ENCODE assay signal across 13 cellular contexts in genomic region chr3:119630119-119630518, GRCh38. TPM values are rescaled to one million over a fixed set of nuclear protein-coding genes. Genes with fewer than 3 reads are reported as not detected.
DNase-seq lines count a peak whose midpoint lies in the region; ATAC-seq and TF ChIP-seq lines count a peak whose summit lies in the region.
"Had no signal": no experiment of that assay in that cellular context is flagged by ENCODE, and none has a peak within 500 bp of the region (broad histone marks: within the 10 kb centered on the region; RNA-seq: fewer than 3 reads in every experiment).

No MANE protein-coding gene starts in this region.

- H3K4me2 ChIP-seq in IMR-90 (ENCODE audit: low read depth, low read length) = peak overlapping the region; percentile 21; the same call in 1 of the 2 replicates

- H2AFZ ChIP-seq in IMR-90 (replicated peaks; ENCODE audit: low read length, poor library complexity) = peak overlapping the region; percentile 71

- POLR2A ChIA-PET in AG04450 (lab: Yijun Ruan, JAX) (no interaction called here), IMR-90 (lab: Charles Lee; ENCODE audit: unreplicated experiment) (no interaction called here)

- peak overlapping the region; percentile 84 for H2BK120ac ChIP-seq in IMR-90 (ENCODE audit: low read depth, low read length)

- intact Hi-C loops in IMR-90 (cut with micrococcal nuclease) (no loop called here), esophagus squamous epithelium (cut with DNase I) (no loop called here), psoas muscle (cut with DNase I) (loop anchor here in 1 of 2 donors (2.0 kb wide), 1 partner anchor 31 kb away; no protein-coding TSS in a partner anchor)

- H3K4ac ChIP-seq in IMR-90 (ENCODE audit: low read depth, low read length) = peak overlapping the region; percentile 90

- no peak overlapping the region for H3K23ac ChIP-seq in IMR-90 (ENCODE audit: low read depth, low read length)

- H3K79me1 ChIP-seq in IMR-90 (ENCODE audit: low read depth in 1 of 2, low read length in 2 of 2) = no peaks in the 10 kb centered on the region

- DNase-seq in AG04450 (ENCODE audit: low read depth, low spot score) (no peak), IMR-90 (no peak), esophagus squamous epithelium (lab: John Stamatoyannopoulos, UW) (no peak), psoas muscle (no peak), H7 (no peak), NCI-H748 treated with DMSO at 0.1 percent for 48 hours (lab: John Stamatoyannopoulos, UW) (no peak), DMS153 treated with DMSO at 0.1 percent for 48 hours (lab: John Stamatoyannopoulos, UW; ENCODE audit: unreplicated experiment) (no peak), ureter (ENCODE audit: low spot score) (no peak)
- DNase-seq: colonic mucosa; naive thymus-derived CD8-positive, alpha-beta T cell; NCI-H1105; NCI-H524; SJCRH30 had no signal

- WGBS in IMR-90 (ENCODE audit: extremely low coverage in 2 of 2, insufficient read length in 1 of 2), 2 experiments = 100% methylated on average over 1 of the region's 3 CpGs; no CpG with 5 or more reads in 1 of the 2 experiments
- WGBS in esophagus squamous epithelium, 2 donors = 56 to 89% methylated on average over 1 to 3 of the region's 3 CpGs
- 78 to 88% (median 78%) methylated on average over 3 of the region's 3 CpGs for WGBS in psoas muscle, 3 donors

- H4K8ac ChIP-seq in IMR-90 (ENCODE audit: low read depth in 2 of 2, low read length in 2 of 2) = peak overlapping the region; percentile 22 to 80; a peak in 3 of 4 replicates

- in situ Hi-C loops in IMR-90 (cut with MboI; ENCODE audit: low sequenced_read_pairs) = no loop called here

- H3K27ac ChIP-seq in AG04450 (ENCODE audit: low read depth, low read length) (peak overlapping the region; percentile 71), IMR-90 (ENCODE audit: insufficient read depth, low read length) (peak overlapping the region; percentile 65), esophagus squamous epithelium (peak overlapping the region in 3 of 4 donors; percentile 45 to 80 (median 58)), psoas muscle (peak overlapping the region; percentile 93)
- H3K27ac ChIP-seq: SJCRH30 had no signal

- TF ChIP-seq CTCF in AG04450 (IDR thresholded peaks at IDR 0.05; ENCODE audit: low read depth, low read length) = no peak
- no peak for TF ChIP-seq CTCF in IMR-90 (conservative IDR thresholded peaks at IDR 0.05; ENCODE audit: low read depth, low read length)
- TF ChIP-seq CTCF in esophagus squamous epithelium (IDR thresholded peaks at IDR 0.05) = no peak
- no peak for TF ChIP-seq CTCF in psoas muscle (IDR thresholded peaks at IDR 0.05)

- dilution Hi-C loops in IMR-90 (cut with HindIII; ENCODE audit: low sequenced_read_pairs, unreplicated experiment) = no loop called here

- H4K5ac ChIP-seq in IMR-90 (ENCODE audit: low read depth, low read length) = peak overlapping the region; percentile 90

- TF ChIP-seq RAD21 in IMR-90 (IDR thresholded peaks at IDR 0.05; ENCODE audit: low read length) = no peak

- BruUV-seq in IMR-90 (replicated peaks; lab: Mats Ljungman, UMichigan) = no TSS peak

- no peaks in the 10 kb centered on the region for H3K36me3 ChIP-seq in IMR-90 (ENCODE audit: control insufficient read depth, insufficient read depth, low read length)
- H3K36me3 ChIP-seq in esophagus squamous epithelium = no peaks in the 10 kb centered on the region
- H3K36me3 ChIP-seq in psoas muscle (ENCODE audit: insufficient read depth in 1 of 2, low read depth in 1 of 2) = no peaks in the 10 kb centered on the region
- H3K36me3 ChIP-seq in H7 (replicated peaks; ENCODE audit: control insufficient read depth, insufficient read depth, low read length) = no peaks in the 10 kb centered on the region
- H3K36me3 ChIP-seq: colonic mucosa, SJCRH30 had no signal

- no peaks in the 10 kb centered on the region for H4K20me1 ChIP-seq in IMR-90 (ENCODE audit: insufficient read depth, low read length)

- peaks cover 13% of the 10 kb centered on the region for H3K27me3 ChIP-seq in AG04450 (ENCODE audit: control insufficient read depth, insufficient read depth, low read length)
- peaks cover 4% of the 10 kb centered on the region; the same call in 1 of the 2 replicates for H3K27me3 ChIP-seq in IMR-90 (ENCODE audit: control insufficient read depth, insufficient read depth, low read length)
- H3K27me3 ChIP-seq in esophagus squamous epithelium = no peaks in the 10 kb centered on the region
- H3K27me3 ChIP-seq in psoas muscle (ENCODE audit: insufficient read depth in 3 of 3, low read length in 2 of 3) = no peaks in the 10 kb centered on the region
- H3K27me3 ChIP-seq in H7 (ENCODE audit: control insufficient read depth, insufficient read depth, low read length) = no peaks in the 10 kb centered on the region
- H3K27me3 ChIP-seq: colonic mucosa, SJCRH30 had no signal

- CTCF ChIA-PET in AG04450 (lab: Charles Lee) = interaction anchor here (0.6 kb wide), 1 partner anchor 38 kb away, joined by 3 read pairs; no protein-coding TSS in a partner anchor
- CTCF ChIA-PET in IMR-90 (lab: Yijun Ruan, JAX) = interaction anchor here (0.6 kb wide), 1 partner anchor 22 kb away, joined by 3 read pairs; no protein-coding TSS in a partner anchor

- no peaks in the 10 kb centered on the region; the same call in 1 of the 2 replicates for H3K9me1 ChIP-seq in IMR-90 (ENCODE audit: insufficient read depth, low read length)

- H3K9me3 ChIP-seq in AG04450 (ENCODE audit: control insufficient read depth, insufficient read depth, low read length) = no peaks in the 10 kb centered on the region
- H3K9me3 ChIP-seq in IMR-90 (ENCODE audit: control insufficient read depth, insufficient read depth, low read length) = no peaks in the 10 kb centered on the region
- H3K9me3 ChIP-seq in esophagus squamous epithelium = no peaks in the 10 kb centered on the region
- H3K9me3 ChIP-seq in psoas muscle = no peaks in the 10 kb centered on the region
- H3K9me3 ChIP-seq: colonic mucosa, SJCRH30 had no signal

- ATAC-seq in IMR-90 (ENCODE audit: low read depth) (peak; percentile 30), psoas muscle (peak; percentile 10 to 31 (median 26))
- ATAC-seq: naive thymus-derived CD8-positive, alpha-beta T cell had no signal

- peak overlapping the region; percentile 62 for H2AK9ac ChIP-seq in IMR-90 (replicated peaks; ENCODE audit: low read depth, low read length, poor library complexity)

- no peak overlapping the region for H2BK5ac ChIP-seq in IMR-90 (ENCODE audit: low read depth, low read length, poor library complexity, severe bottlenecking)

- peak overlapping the region; percentile 78; the same call in 1 of the 2 replicates for H3K18ac ChIP-seq in IMR-90 (ENCODE audit: low read depth, low read length)

- H4K91ac ChIP-seq in IMR-90 (ENCODE audit: insufficient read depth, low read depth, low read length) = peak overlapping the region; percentile 73

- H2BK20ac ChIP-seq in IMR-90 (ENCODE audit: low read depth, low read length) = peak overlapping the region; percentile 65

- H3K4me1 ChIP-seq in IMR-90 (ENCODE audit: control insufficient read depth, insufficient read depth, low read length) (peaks cover 10% of the 10 kb centered on the region), esophagus squamous epithelium (peaks cover 0 to 41% (median 22%) of the 10 kb centered on the region in 3 donors), psoas muscle (peaks cover 62% of the 10 kb centered on the region)
- H3K4me1 ChIP-seq: colonic mucosa had no signal

- TF ChIP-seq POLR2A in IMR-90 (IDR thresholded peaks at IDR 0.05; ENCODE audit: low read depth, low read length) (no peak), esophagus squamous epithelium (IDR thresholded peaks at IDR 0.05) (no peak)

- peak overlapping the region; percentile 85 for H3K14ac ChIP-seq in IMR-90 (replicated peaks; ENCODE audit: low read depth, low read length)

- no peak overlapping the region; the same call in 2 of the 3 replicates for H2BK15ac ChIP-seq in IMR-90 (ENCODE audit: low read depth, low read length)

- no peak overlapping the region for H2AK5ac ChIP-seq in IMR-90 (ENCODE audit: low read depth, low read length)

- H3K4me3 ChIP-seq in AG04450 (ENCODE audit: low read depth, low read length) = no peak overlapping the region
- H3K4me3 ChIP-seq in IMR-90 (ENCODE audit: insufficient read depth, low read depth, low read length) = no peak overlapping the region
- no peak overlapping the region for H3K4me3 ChIP-seq in esophagus squamous epithelium
- H3K4me3 ChIP-seq in psoas muscle = peak overlapping the region; percentile 10
- H3K4me3 ChIP-seq in H7 (ENCODE audit: insufficient read depth, low read depth, low read length) = no peak overlapping the region
- H3K4me3 ChIP-seq: colonic mucosa, SJCRH30 had no signal

- no peak overlapping the region for H3K56ac ChIP-seq in IMR-90 (ENCODE audit: extremely low read depth, insufficient read depth, low read length)

- H3K9ac ChIP-seq in IMR-90 (ENCODE audit: low read depth, low read length) = peak overlapping the region; percentile 48; the same call in 1 of the 2 replicates

RNA-seq across cellular contexts. Expression of gene POPDC2, which starts 30.3 kb away (rescaled TPM):
- polyA plus RNA-seq in AG04450 (2011; rRNA removed) (0.38 and 0.43 TPM in 2 replicates), IMR-90 (2012; rRNA removed) (0.29 and 0.32 TPM in 2 replicates), psoas muscle (100 to 1,000 TPM in 1 of 3 donors, 10 to 100 TPM in 2; 30.7 to 140 (median 75.8) TPM)
- polyA minus RNA-seq in AG04450 (2011; rRNA and poly(A)+ RNA removed) = 0.48 and 0.55 TPM in 2 replicates
- total RNA-seq in IMR-90 (2012; rRNA removed) (under 0.01 TPM in 2 replicates), esophagus squamous epithelium (1 to 10 TPM in 1 of 4 donors, under 1 TPM in 2, not detected in 1; 0.18 to 3.8 (median 0.91) TPM), psoas muscle (100 to 1,000 TPM; 103 to 205 (median 149) TPM), ureter (13.9 TPM)
- 0.05 and 0.11 TPM in 2 replicates for polyA plus RNA-seq in IMR-90 (2012; cell fraction: cytosol; rRNA removed)
- 1.0 and 2.2 TPM in 2 replicates for polyA plus RNA-seq in IMR-90 (2012; cell fraction: nucleus; rRNA removed; ENCODE audit: low replicate concordance)
- 0.59 TPM in 1 of 2 replicates, not detected in the other for total RNA-seq in H7 (2014; rRNA removed; shearing (Covaris generic))

RNA-seq across cellular contexts. Expression of gene PLA1A, which starts 32.4 kb away (rescaled TPM):
- polyA plus RNA-seq in AG04450 (2011; rRNA removed) (not detected in 2 replicates), IMR-90 (2012; rRNA removed) (not detected in 2 replicates), psoas muscle (1 to 10 TPM; 1.1 to 2.5 (median 2.4) TPM)
- polyA minus RNA-seq in AG04450 (2011; rRNA and poly(A)+ RNA removed) = not detected in 2 replicates
- total RNA-seq in IMR-90 (2012; rRNA removed) (not detected in 2 replicates), esophagus squamous epithelium (1 to 10 TPM in 1 of 4 donors, under 1 TPM in 2, not detected in 1; 0.41 to 1.5 (median 0.79) TPM), psoas muscle (10 to 100 TPM in 1 of 4 donors, 1 to 10 TPM in 3; 2.3 to 11.7 (median 5.8) TPM), ureter (1.6 TPM)
- polyA plus RNA-seq in IMR-90 (2012; cell fraction: cytosol; rRNA removed) = not detected in 2 replicates
- not detected in 2 replicates for polyA plus RNA-seq in IMR-90 (2012; cell fraction: nucleus; rRNA removed; ENCODE audit: low replicate concordance)
- total RNA-seq in H7 (2014; rRNA removed; shearing (Covaris generic)) = not detected in 2 replicates
- total RNA-seq: naive thymus-derived CD8-positive, alpha-beta T cell had no signal
- polyA plus RNA-seq: naive thymus-derived CD8-positive, alpha-beta T cell had no signal

RNA-seq across cellular contexts. Expression of gene COX17, which starts 47.1 kb away (rescaled TPM):
- 19.2 and 20.0 TPM in 2 replicates for polyA plus RNA-seq in AG04450 (2011; rRNA removed)
- 5.2 and 5.6 TPM in 2 replicates for polyA minus RNA-seq in AG04450 (2011; rRNA and poly(A)+ RNA removed)
- total RNA-seq in IMR-90 (2012; rRNA removed) = 2.0 and 8.6 TPM in 2 replicates
- polyA plus RNA-seq in IMR-90 (2012; rRNA removed) = 24.5 and 31.7 TPM in 2 replicates
- polyA plus RNA-seq in IMR-90 (2012; cell fraction: cytosol; rRNA removed) = 6.0 and 14.4 TPM in 2 replicates
- polyA plus RNA-seq in IMR-90 (2012; cell fraction: nucleus; rRNA removed; ENCODE audit: low replicate concordance) = 1.1 and 6.1 TPM in 2 replicates
- 10 to 100 TPM; 10.8 to 33.9 (median 24.6) TPM for total RNA-seq in esophagus squamous epithelium
- 100 to 1,000 TPM in 3 of 4 donors, 10 to 100 TPM in 1; 89.5 to 180 (median 127) TPM for total RNA-seq in psoas muscle
- polyA plus RNA-seq in psoas muscle = 100 to 1,000 TPM; 166 to 330 (median 304) TPM
- total RNA-seq in H7 (2014; rRNA removed; shearing (Covaris generic)) = 38.5 and 41.6 TPM in 2 replicates
- total RNA-seq in ureter = 29.7 TPM

RNA-seq across cellular contexts. Expression of gene ADPRH, which starts 50.8 kb away (rescaled TPM):
- polyA plus RNA-seq in AG04450 (2011; rRNA removed) (0.35 and 0.36 TPM in 2 replicates), IMR-90 (2012; rRNA removed) (0.06 and 0.12 TPM in 2 replicates), psoas muscle (10 to 100 TPM in 2 of 3 donors, 1 to 10 TPM in 1; 5.2 to 16.6 (median 15.0) TPM)
- polyA minus RNA-seq in AG04450 (2011; rRNA and poly(A)+ RNA removed) = 0.17 and 0.60 TPM in 2 replicates
- total RNA-seq in IMR-90 (2012; rRNA removed) (under 0.01 TPM in 2 replicates), esophagus squamous epithelium (1 to 10 TPM in 3 of 4 donors, under 1 TPM in 1; 0.66 to 5.1 (median 2.9) TPM), psoas muscle (10 to 100 TPM; 12.6 to 16.9 (median 14.5) TPM), ureter (8.6 TPM)
- polyA plus RNA-seq in IMR-90 (2012; cell fraction: cytosol; rRNA removed) = 0.07 and 0.12 TPM in 2 replicates
- 0.02 TPM in 2 replicates for polyA plus RNA-seq in IMR-90 (2012; cell fraction: nucleus; rRNA removed; ENCODE audit: low replicate concordance)
- total RNA-seq in H7 (2014; rRNA removed; shearing (Covaris generic)) = 0.96 and 2.9 TPM in 2 replicates
